ENCODE assay signal across 18 cellular contexts in the genomic region with DNA sequence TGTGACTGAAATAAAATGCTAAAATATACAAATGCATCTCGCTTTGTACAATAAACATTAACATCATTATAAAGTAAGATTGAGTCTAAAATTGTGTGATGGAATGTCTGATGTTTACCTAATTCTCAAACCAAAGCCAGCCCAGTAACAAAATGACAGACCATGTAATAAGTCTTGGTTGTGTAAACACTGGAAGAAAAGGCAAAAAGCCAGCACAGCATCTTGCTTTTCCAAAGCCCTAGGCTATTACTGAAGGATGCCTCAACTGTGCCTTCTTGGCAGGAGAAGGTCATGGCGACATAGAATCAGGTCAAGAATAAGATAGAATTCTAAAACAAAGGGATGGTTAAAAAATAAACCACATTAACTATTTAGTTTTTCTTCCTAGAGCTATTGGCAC.
"Had no signal": no experiment of that assay in that cellular context is flagged by ENCODE, and none has a peak within 500 bp of the region (broad histone marks: within the 10 kb centered on the region; RNA-seq: fewer than 3 reads in every experiment).

No MANE protein-coding gene starts in this region.

- H3K4me3 ChIP-seq: gastroesophageal sphincter, heart left ventricle, left lung, tibial artery had no signal

- DNase-seq: activated CD4-positive, alpha-beta T cell treated with anti-CD3 and anti-CD28 coated beads for 1 hour; activated CD8-positive, alpha-beta memory T cell treated with anti-CD3 and anti-CD28 coated beads for 24 hours; activated CD8-positive, alpha-beta memory T cell treated with anti-CD3 and anti-CD28 coated beads, Interleukin-2, amount 50 U/mL, for 48 hours; activated effector memory CD4-positive, alpha-beta T cell treated with anti-CD3 and anti-CD28 coated beads, Interleukin-2, amount 50 U/mL, for 16 hours; activated naive CD4-positive, alpha-beta T cell treated with anti-CD3 and anti-CD28 coated beads, Interleukin-2, amount 50 U/mL, for 16 hours; activated T-cell treated with anti-CD3 and anti-CD28 coated beads, Interleukin-2, amount 50 U/mL, for 72 hours; effector memory CD8-positive, alpha-beta T cell; heart left ventricle; left lung; midbrain; posterior cingulate gyrus; stimulated activated CD4-positive, alpha-beta T cell treated with anti-CD3 and anti-CD28 coated beads, Interleukin-12 subunit alpha, Interleukin-12 subunit beta, amount 100 ng/mL, for 4 hours; stimulated activated CD4-positive, alpha-beta T cell treated with anti-CD3 and anti-CD28 coated beads, Interleukin-1b, Interleukin-23, amount 100 ng/mL, for 48 hours; stimulated activated naive CD4-positive, alpha-beta T cell treated with Interleukin-2 at 50 U/mL for 16 hours; substantia nigra; tibial artery; WERI-Rb-1 had no signal

- ATAC-seq: activated T-cell treated with anti-CD3 and anti-CD28 coated beads, Interleukin-2, amount 50 U/mL, for 72 hours; effector memory CD8-positive, alpha-beta T cell; gastroesophageal sphincter; heart left ventricle; left lung had no signal
